In the genomic region with DNA sequence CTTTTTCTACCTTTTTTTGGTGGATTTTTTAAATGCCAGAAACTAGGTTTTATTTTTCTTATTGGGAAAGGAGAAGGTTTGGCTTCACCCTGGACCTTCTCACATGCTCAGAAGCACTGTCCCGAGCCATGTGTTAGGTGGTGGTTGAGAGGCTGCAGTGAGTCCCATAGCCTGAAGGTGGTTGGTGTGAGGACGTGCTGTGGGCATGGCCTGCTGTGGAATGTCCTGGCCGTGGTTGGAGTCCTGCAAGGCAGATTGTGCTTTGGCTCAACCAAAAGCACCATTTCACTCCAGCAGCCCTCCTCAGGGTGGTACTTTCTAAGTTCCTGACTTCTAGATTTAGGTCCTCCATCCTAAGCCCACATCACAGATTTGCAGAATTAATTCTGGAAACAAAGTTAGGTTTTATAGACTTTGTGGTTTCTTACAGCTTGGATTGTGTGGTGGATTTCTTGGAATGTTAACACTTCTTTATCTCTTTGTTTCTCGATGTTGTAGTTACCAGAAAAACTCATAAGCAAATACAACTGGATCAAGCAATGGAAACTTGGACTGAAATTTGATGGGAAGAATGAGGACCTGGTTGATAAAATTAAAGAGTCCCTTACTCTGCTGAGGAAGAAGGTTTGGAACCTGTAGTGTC, we compare ENCODE assay signal across 19 cellular contexts. TPM values are rescaled to one million over a fixed set of nuclear protein-coding genes. Genes with fewer than 3 reads are reported as not detected.
DNase-seq lines count a peak whose midpoint lies in the region; ATAC-seq and TF ChIP-seq lines count a peak whose summit lies in the region.
"Had no signal": no experiment of that assay in that cellular context is flagged by ENCODE, and none has a peak within 500 bp of the region (broad histone marks: within the 10 kb centered on the region; RNA-seq: fewer than 3 reads in every experiment).

No MANE protein-coding gene starts in this region.

- H3K27me3 ChIP-seq in heart right ventricle (no peaks in the 10 kb centered on the region), spleen (replicated peaks in 1 of 7) (no peaks in the 10 kb centered on the region)
- H3K27me3 ChIP-seq: cardiac muscle cell, uterus had no signal

- no peak overlapping the region for H3K4me3 Mint-ChIP-seq in activated CD4-positive, alpha-beta T cell treated with anti-CD3 and anti-CD28 coated beads, Interleukin-2, amount 10 ng/mL, durations not matched to agents 24 days and 14 days
- H3K4me3 Mint-ChIP-seq: activated B cell treated with CpG ODN at 0.5 μM for 24 hours; effector memory CD8-positive, alpha-beta T cell; stimulated activated effector memory CD8-positive, alpha-beta T cell treated with anti-CD3 and anti-CD28 coated beads, Interleukin-12 subunit alpha, Interleukin-12 subunit beta, amount 100 ng/mL, for 72 hours had no signal

- ATAC-seq in heart right ventricle: peak in 6 of 8 donors; percentile 65 to 81 (median 73)
- no peak for ATAC-seq in HG02678 (IDR thresholded peaks at IDR 0.05; ENCODE audit: unreplicated experiment)
- ATAC-seq in GM19351 (IDR thresholded peaks at IDR 0.05; ENCODE audit: unreplicated experiment): no peak
- ATAC-seq: effector memory CD8-positive, alpha-beta T cell; stimulated activated effector memory CD8-positive, alpha-beta T cell treated with anti-CD3 and anti-CD28 coated beads, Interleukin-12 subunit alpha, Interleukin-12 subunit beta, amount 100 ng/mL, for 72 hours had no signal

- peak overlapping the region; percentile 11 for H3K27ac Mint-ChIP-seq in activated CD4-positive, alpha-beta T cell treated with anti-CD3 and anti-CD28 coated beads, Interleukin-2, amount 10 ng/mL, durations not matched to agents 24 days and 14 days
- H3K27ac Mint-ChIP-seq: activated B cell treated with CpG ODN at 0.5 μM for 24 hours; stimulated activated effector memory CD8-positive, alpha-beta T cell treated with anti-CD3 and anti-CD28 coated beads, Interleukin-12 subunit alpha, Interleukin-12 subunit beta, amount 100 ng/mL, for 72 hours had no signal

- peaks cover 15% of the 10 kb centered on the region for H3K4me1 Mint-ChIP-seq in activated CD4-positive, alpha-beta T cell treated with anti-CD3 and anti-CD28 coated beads, Interleukin-2, amount 10 ng/mL, durations not matched to agents 24 days and 14 days

- H3K9me3 ChIP-seq in heart right ventricle (peaks cover 0 to 10% (median 3%) of the 10 kb centered on the region in 11 donors), spleen (peaks cover 0 to 12% (median 9%) of the 10 kb centered on the region in 8 donors)
- H3K9me3 ChIP-seq: uterus had no signal

- H3K36me3 ChIP-seq in heart right ventricle (peaks cover 0 to 96% (median 37%) of the 10 kb centered on the region in 9 donors), spleen (peaks cover 12 to 98% (median 74%) of the 10 kb centered on the region in 6 donors)
- H3K36me3 ChIP-seq: uterus had no signal

- peaks cover 12% of the 10 kb centered on the region for H3K9me3 Mint-ChIP-seq in activated CD4-positive, alpha-beta T cell treated with anti-CD3 and anti-CD28 coated beads, Interleukin-2, amount 10 ng/mL, durations not matched to agents 24 days and 14 days
- H3K9me3 Mint-ChIP-seq: effector memory CD8-positive, alpha-beta T cell; stimulated activated effector memory CD8-positive, alpha-beta T cell treated with anti-CD3 and anti-CD28 coated beads, Interleukin-12 subunit alpha, Interleukin-12 subunit beta, amount 100 ng/mL, for 72 hours had no signal

- peaks cover 0 to 53% (median 20%) of the 10 kb centered on the region in 9 donors for H3K4me1 ChIP-seq in heart right ventricle
- H3K4me1 ChIP-seq in spleen: peaks cover 0 to 16% (median 8%) of the 10 kb centered on the region in 6 donors
- H3K4me1 ChIP-seq: uterus had no signal

- peaks cover 75% of the 10 kb centered on the region for H3K36me3 Mint-ChIP-seq in activated CD4-positive, alpha-beta T cell treated with anti-CD3 and anti-CD28 coated beads, Interleukin-2, amount 10 ng/mL, durations not matched to agents 24 days and 14 days (ENCODE audit: low read depth)

- H3K4me3 ChIP-seq in heart right ventricle (no peak overlapping the region), spleen (no peak overlapping the region)
- H3K4me3 ChIP-seq: cardiac muscle cell, uterus had no signal

- no peak for DNase-seq in activated CD4-positive, alpha-beta T cell treated with anti-CD3 and anti-CD28 coated beads, Interleukin-2, amount 10 ng/mL, durations not matched to agents 24 days and 14 days
- no peak for DNase-seq in activated CD4-positive, alpha-beta T cell treated with anti-CD3 and anti-CD28 coated beads for 1 hour
- DNase-seq in amniotic epithelial cell (ENCODE audit: low read depth) (peak; percentile 53), heart right ventricle (peak in 1 of 2 donors; percentile 48), spleen (peak; percentile 40), NCI-H187 (lab: John Stamatoyannopoulos, UW) (no peak)
- DNase-seq: 8988T; activated B cell treated with CpG ODN at 0.5 μM for 24 hours; activated gamma-delta T cell treated with Interleukin-2 at 50 U/mL for 16 hours; effector memory CD8-positive, alpha-beta T cell; glutamatergic neuron; MV-4-11; NCI-H345; retina; uterus had no signal

- no peaks in the 10 kb centered on the region for H3K27me3 Mint-ChIP-seq in activated CD4-positive, alpha-beta T cell treated with anti-CD3 and anti-CD28 coated beads, Interleukin-2, amount 10 ng/mL, durations not matched to agents 24 days and 14 days
- H3K27me3 Mint-ChIP-seq: activated B cell treated with CpG ODN at 0.5 μM for 24 hours; effector memory CD8-positive, alpha-beta T cell had no signal

- TF ChIP-seq POLR2A in spleen (IDR thresholded peaks at IDR 0.05): no peak

- WGBS in heart right ventricle, 2 donors: 30 to 44% methylated on average over 4 of the region's 4 CpGs
- WGBS in spleen, 5 donors: 69 to 93% (median 75%) methylated on average over 3 to 4 of the region's 4 CpGs

- intact Hi-C loops in activated CD4-positive, alpha-beta T cell treated with anti-CD3 and anti-CD28 coated beads, Interleukin-2, amount 10 ng/mL, durations not matched to agents 24 days and 14 days (cut with micrococcal nuclease): loop anchor here (5.0 kb wide), 1 partner anchor 185 kb away; a partner anchor contains a TSS
- intact Hi-C loops in heart right ventricle (cut with DNase I) (loop anchor here in 8 of 10 donors (5.0 to 10.0 kb wide), 5 partner anchors 40 to 328 kb away; no protein-coding TSS in a partner anchor), spleen (cut with DNase I; ENCODE audit: low total_unique reads) (no loop called here)

- peak overlapping the region in 4 of 10 donors; percentile 47 to 87 (median 74) for H3K27ac ChIP-seq in heart right ventricle
- H3K27ac ChIP-seq in spleen: no peak overlapping the region
- H3K27ac ChIP-seq: cardiac muscle cell, uterus had no signal

- TF ChIP-seq CTCF in heart right ventricle (IDR thresholded peaks at IDR 0.05) (peak in 3 of 9 donors; percentile 26 to 32 (median 31)), spleen (IDR thresholded peaks at IDR 0.05 in 8 of 11, conservative IDR thresholded peaks at IDR 0.05 in 3 of 11) (no peak)

RNA-seq across cellular contexts. Expression of a gene that starts 22.6 kb away (rescaled TPM):
- total RNA-seq in activated CD4-positive, alpha-beta T cell treated with anti-CD3 and anti-CD28 coated beads, Interleukin-2, amount 10 ng/mL, durations not matched to agents 24 days and 14 days: 52.5 and 62.1 TPM in 2 replicates
- 10 to 100 TPM; 15.2 to 35.1 (median 25.9) TPM for total RNA-seq in heart right ventricle
- polyA plus RNA-seq in heart right ventricle: 1 to 10 TPM; 4.4 to 5.8 TPM
- 10 to 100 TPM; 30.1 to 53.7 (median 38.0) TPM for total RNA-seq in spleen
- 1 to 10 TPM; 2.7 to 7.7 (median 4.7) TPM for polyA plus RNA-seq in spleen

Comparison
In these comparisons a context has a peak if more than half of its experiments do, and no peak if none do; other contexts are left out.
1. DNase-seq: peak in amniotic epithelial cell (single experiment) and spleen (single experiment); none in activated CD4-positive, alpha-beta T cell treated with anti-CD3 and anti-CD28 coated beads, Interleukin-2, amount 10 ng/mL, durations not matched to agents 24 days and 14 days (single experiment), activated CD4-positive, alpha-beta T cell treated with anti-CD3 and anti-CD28 coated beads for 1 hour (single experiment) and NCI-H187 (0 of 2).
2. ATAC-seq: peak in heart right ventricle (6 of 8); none in HG02678 (single experiment) and GM19351 (single experiment).